1 cellular context compared by ENCODE assay signal in genomic region chr3:12829886-12830784, GRCh38.
TF ChIP-seq lines count a peak whose summit lies in the region.

No MANE protein-coding gene starts in this region.

TF ChIP-seq in Ishikawa, 13 proteins besides CTCF, POLR2A, EP300 and RAD21 (continued from another document):
- no peak for TF ChIP-seq MAX (IDR thresholded peaks at IDR 0.05)
